ENCODE assay signal across 15 cellular contexts in genomic region chr13:47337781-47338507, GRCh38.
DNase-seq lines count a peak whose midpoint lies in the region; ATAC-seq and TF ChIP-seq lines count a peak whose summit lies in the region.
"Had no signal": no experiment of that assay in that cellular context is flagged by ENCODE, and none has a peak within 500 bp of the region (broad histone marks: within the 10 kb centered on the region; RNA-seq: fewer than 3 reads in every experiment).

No MANE protein-coding gene starts in this region.

- H3K4me1 Mint-ChIP-seq in Calu3 (ENCODE audit: low read depth, unreplicated experiment) = no peaks in the 10 kb centered on the region
- H3K4me1 Mint-ChIP-seq: activated naive CD4-positive, alpha-beta T cell treated with anti-CD3 and anti-CD28 coated beads, Interleukin-2, amount 50 U/mL, for 24 hours; stimulated activated memory B cell treated with anti-CD40 and anti-IgM and Interleukin-4, amounts not matched to agents 10 μg/mL and 1 μg/mL and 100 μg/mL, for 72 hours had no signal

- H3K4me1 ChIP-seq in HUES6 (ENCODE audit: control insufficient read depth, insufficient read depth, low read length) (peaks cover 11% of the 10 kb centered on the region), mesenchymal stem cell (ENCODE audit: control insufficient read depth, insufficient read depth, low read depth, low read length) (peaks cover 6% of the 10 kb centered on the region), HAP-1 (no peaks in the 10 kb centered on the region)

- H3K23ac ChIP-seq in mesenchymal stem cell (ENCODE audit: low read length in 2 of 2) = no peak overlapping the region

- no peak overlapping the region; the same call in 1 of the 2 replicates for H3K27ac ChIP-seq in HUES6 (ENCODE audit: low read depth, low read length)
- H3K27ac ChIP-seq in mesenchymal stem cell (ENCODE audit: low read length, poor library complexity, severe bottlenecking) = peak overlapping the region; percentile 90

- H3K4me3 ChIP-seq in HUES6 (ENCODE audit: low read depth, low read length) (no peak overlapping the region), cardiac fibroblast (replicated peaks in 1 of 2; ENCODE audit: low read depth in 2 of 2, low read length in 2 of 2) (no peak overlapping the region), mesenchymal stem cell (ENCODE audit: insufficient read depth in 1 of 2, low read depth in 1 of 2, low read length in 2 of 2) (peak overlapping the region in 1 of 2 experiments; percentile 23), HAP-1 (no peak overlapping the region)
- H3K4me3 ChIP-seq: dorsolateral prefrontal cortex had no signal

- H3K36me3 ChIP-seq in HUES6 (ENCODE audit: control insufficient read depth, insufficient read depth, low read length) (no peaks in the 10 kb centered on the region), mesenchymal stem cell (ENCODE audit: control insufficient read depth in 1 of 2, insufficient read depth in 2 of 2, low read depth in 1 of 2, low read length in 2 of 2) (no peaks in the 10 kb centered on the region), HAP-1 (replicated peaks) (no peaks in the 10 kb centered on the region)

- peak overlapping the region; percentile 75 to 91 for H3K4ac ChIP-seq in mesenchymal stem cell (ENCODE audit: low read depth in 1 of 2, low read length in 2 of 2)

- peak overlapping the region; percentile 78 for H2AFZ ChIP-seq in mesenchymal stem cell (ENCODE audit: low read depth, low read length)

- H2BK15ac ChIP-seq in mesenchymal stem cell (ENCODE audit: low read depth, poor library complexity, severe bottlenecking) = peak overlapping the region; percentile 40

- H3K9me3 ChIP-seq in HUES6 (ENCODE audit: control insufficient read depth, insufficient read depth, low read depth, low read length) (peaks cover 3% of the 10 kb centered on the region; the same call in 1 of the 2 replicates), mesenchymal stem cell (ENCODE audit: control insufficient read depth, low read length) (peaks cover 8% of the 10 kb centered on the region), HAP-1 (no peaks in the 10 kb centered on the region; the same call in 1 of the 2 replicates)

- H2BK12ac ChIP-seq in mesenchymal stem cell (ENCODE audit: low read length in 2 of 2) = peak overlapping the region; percentile 83 to 87

- peak overlapping the region; percentile 46 for H2BK5ac ChIP-seq in mesenchymal stem cell (ENCODE audit: low read depth, low read length, poor library complexity, severe bottlenecking)

- intact Hi-C loops in Calu3 (cut with micrococcal nuclease; ENCODE audit: unreplicated experiment) = no loop called here

- H4K91ac ChIP-seq in mesenchymal stem cell (ENCODE audit: low read length) = peak overlapping the region; percentile 94

- H3K9me3 Mint-ChIP-seq in Calu3 (ENCODE audit: low read depth, unreplicated experiment) = peaks cover 10% of the 10 kb centered on the region

- TF ChIP-seq CTCF in cardiac fibroblast (IDR thresholded peaks at IDR 0.05; ENCODE audit: low read depth, low read length) = no peak
- no peak for TF ChIP-seq CTCF in Calu3 (IDR thresholded peaks at IDR 0.05; ENCODE audit: unreplicated experiment)

- H3K27me3 ChIP-seq in HUES6 (ENCODE audit: control insufficient read depth, insufficient read depth, low read length) (no peaks in the 10 kb centered on the region), mesenchymal stem cell (ENCODE audit: control insufficient read depth in 1 of 2, insufficient read depth in 1 of 2, low read length in 2 of 2) (no peaks in the 10 kb centered on the region), HAP-1 (ENCODE audit: low read depth) (no peaks in the 10 kb centered on the region)
- H3K27me3 ChIP-seq: dorsolateral prefrontal cortex had no signal

- DNase-seq in AG08395 (ENCODE audit: low spot score) (peak; percentile 27), cardiac fibroblast (ENCODE audit: low read depth in 2 of 2) (peak; percentile 71 to 73), mesenchymal stem cell (peak; percentile 80), HAP-1 (ENCODE audit: low spot score in 2 of 2) (no peak), Calu3 (no peak)
- DNase-seq: hippocampal formation, mammary epithelial cell, NCI-H1436 treated with DMSO at 0.1 percent for 48 hours, RPMI8226 had no signal

- H3K9ac ChIP-seq in HUES6 (ENCODE audit: low read length) (peak overlapping the region; percentile 49), mesenchymal stem cell (ENCODE audit: low read length) (peak overlapping the region; percentile 35)

- H3K4me2 ChIP-seq in mesenchymal stem cell (ENCODE audit: low read length, poor library complexity, severe bottlenecking) = no peak overlapping the region

- ATAC-seq in GM18498 (IDR thresholded peaks at IDR 0.05; ENCODE audit: unreplicated experiment) (no peak), GM18858 (IDR thresholded peaks at IDR 0.05; ENCODE audit: unreplicated experiment) (no peak)
- ATAC-seq: stimulated activated memory B cell treated with anti-CD40 and anti-IgM and Interleukin-4, amounts not matched to agents 10 μg/mL and 1 μg/mL and 100 μg/mL, for 72 hours had no signal

- H3K4me3 Mint-ChIP-seq in Calu3 (ENCODE audit: low read depth, unreplicated experiment) = no peak overlapping the region
- H3K4me3 Mint-ChIP-seq: activated naive CD4-positive, alpha-beta T cell treated with anti-CD3 and anti-CD28 coated beads, Interleukin-2, amount 50 U/mL, for 24 hours; stimulated activated memory B cell treated with anti-CD40 and anti-IgM and Interleukin-4, amounts not matched to agents 10 μg/mL and 1 μg/mL and 100 μg/mL, for 72 hours had no signal

- CTCF ChIA-PET in Calu3 (lab: Charles Lee) = no interaction called here

- H3K79me1 ChIP-seq in mesenchymal stem cell (replicated peaks; ENCODE audit: low read length, poor library complexity, severe bottlenecking) = no peaks in the 10 kb centered on the region

- H3K14ac ChIP-seq in mesenchymal stem cell (ENCODE audit: low read length in 2 of 2) = peak overlapping the region in 1 of 2 experiments; percentile 76

- H2BK120ac ChIP-seq in mesenchymal stem cell (ENCODE audit: low read depth, low read length) = peak overlapping the region; percentile 44

- BruUV-seq in Calu3 (replicated peaks; lab: Mats Ljungman, UMichigan) = no TSS peak

- H4K8ac ChIP-seq in mesenchymal stem cell (ENCODE audit: low read length) = peak overlapping the region; percentile 89

- H2AK5ac ChIP-seq in mesenchymal stem cell (ENCODE audit: low read length, severe bottlenecking) = peak overlapping the region; percentile 59

- no peaks in the 10 kb centered on the region for H3K27me3 Mint-ChIP-seq in Calu3 (ENCODE audit: unreplicated experiment)
- H3K27me3 Mint-ChIP-seq: activated naive CD4-positive, alpha-beta T cell treated with anti-CD3 and anti-CD28 coated beads, Interleukin-2, amount 50 U/mL, for 24 hours had no signal

- H3K18ac ChIP-seq in mesenchymal stem cell (ENCODE audit: low read depth in 1 of 2, low read length in 2 of 2) = peak overlapping the region; percentile 89 to 94

- H3K27ac Mint-ChIP-seq in Calu3 (ENCODE audit: unreplicated experiment) = no peak overlapping the region
- H3K27ac Mint-ChIP-seq: activated naive CD4-positive, alpha-beta T cell treated with anti-CD3 and anti-CD28 coated beads, Interleukin-2, amount 50 U/mL, for 24 hours; stimulated activated memory B cell treated with anti-CD40 and anti-IgM and Interleukin-4, amounts not matched to agents 10 μg/mL and 1 μg/mL and 100 μg/mL, for 72 hours had no signal

- no peaks in the 10 kb centered on the region for H3K36me3 Mint-ChIP-seq in Calu3 (ENCODE audit: insufficient read depth, unreplicated experiment)
- H3K36me3 Mint-ChIP-seq: activated naive CD4-positive, alpha-beta T cell treated with anti-CD3 and anti-CD28 coated beads, Interleukin-2, amount 50 U/mL, for 24 hours; stimulated activated memory B cell treated with anti-CD40 and anti-IgM and Interleukin-4, amounts not matched to agents 10 μg/mL and 1 μg/mL and 100 μg/mL, for 72 hours had no signal

- 49% methylated on average over 7 of the region's 7 CpGs for WGBS in mesenchymal stem cell

- in situ Hi-C loops in HAP-1 (cut with MboI; ENCODE audit: low sequenced_read_pairs) = no loop called here

Comparison
In these comparisons a context has a peak if more than half of its experiments do, and no peak if none do; other contexts are left out.
1. DNase-seq: peak in AG08395 (single experiment), cardiac fibroblast (2 of 2) and mesenchymal stem cell (single experiment); none in HAP-1 (0 of 2) and Calu3 (single experiment).